ENCODE assay signal across 24 cellular contexts in the genomic region with DNA sequence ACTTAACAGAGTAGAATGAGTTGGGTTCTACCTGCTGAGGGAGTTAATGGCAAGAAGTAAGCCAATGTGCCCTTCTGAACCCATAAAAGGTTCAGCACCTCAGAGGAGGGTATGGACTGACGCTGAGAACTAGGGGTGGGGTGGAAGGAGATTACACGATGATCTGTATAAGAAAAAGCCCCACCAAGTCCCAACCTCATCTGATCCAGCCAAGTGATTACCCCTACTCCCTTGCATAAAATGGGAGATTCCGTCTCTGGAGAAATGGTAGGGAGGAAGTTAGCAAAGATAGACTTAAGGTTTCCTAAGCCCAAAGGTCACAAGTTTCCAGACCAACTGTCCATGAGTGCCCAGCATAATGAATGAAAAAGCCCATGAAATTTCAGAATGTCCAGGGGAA. TPM values are rescaled to one million over a fixed set of nuclear protein-coding genes. Genes with fewer than 3 reads are reported as not detected.
"Had no signal": no experiment of that assay in that cellular context is flagged by ENCODE, and none has a peak within 500 bp of the region (broad histone marks: within the 10 kb centered on the region; RNA-seq: fewer than 3 reads in every experiment).

No MANE protein-coding gene starts in this region.

- H3K9me3 Mint-ChIP-seq: T-cell had no signal

- ATAC-seq: Panc1, T-cell had no signal

- H3K4me3 Mint-ChIP-seq: T-cell had no signal

- H3K9ac ChIP-seq: SK-N-SH had no signal

- H3K4me2 ChIP-seq: SK-N-SH had no signal

- H3K4me1 Mint-ChIP-seq: T-cell had no signal

- DNase-seq: Karpas-422, KG1, MG63, NCI-H1092, NCI-H1105 treated with DMSO at 0.1 percent for 48 hours, NCI-H1417 treated with DMSO at 0.1 percent for 48 hours, NCI-H146, NCI-H1694 treated with DMSO at 0.1 percent for 48 hours, NCI-H1930, NCI-H2081, NCI-H2171 treated with DMSO at 0.1 percent for 48 hours, NCI-H2227 treated with DMSO at 0.1 percent for 48 hours, NCI-H524 treated with DMSO at 0.1 percent for 48 hours, NCI-H69, NCI-H774, SHP77, SK-N-SH, SW 1271, T-cell had no signal

- H3K9me3 ChIP-seq: MG63, SK-N-SH had no signal

- H3K27ac Mint-ChIP-seq: T-cell had no signal

- H3K27ac ChIP-seq: RWPE1 had no signal

- H3K27me3 Mint-ChIP-seq: T-cell had no signal

- H3K27me3 ChIP-seq: MG63 had no signal

- H3K9me2 ChIP-seq: SK-N-SH had no signal

- H3K4me3 ChIP-seq: MG63 had no signal

RNA-seq across cellular contexts. Expression of gene HTR3E, which starts 51.2 kb away (rescaled TPM):
- total RNA-seq: HT-29, NCI-H460, SK-MEL-5, T-cell had no signal
- polyA plus RNA-seq: SK-N-SH had no signal
